Comparison of ENCODE assay signal across 25 cellular contexts in the genomic region with DNA sequence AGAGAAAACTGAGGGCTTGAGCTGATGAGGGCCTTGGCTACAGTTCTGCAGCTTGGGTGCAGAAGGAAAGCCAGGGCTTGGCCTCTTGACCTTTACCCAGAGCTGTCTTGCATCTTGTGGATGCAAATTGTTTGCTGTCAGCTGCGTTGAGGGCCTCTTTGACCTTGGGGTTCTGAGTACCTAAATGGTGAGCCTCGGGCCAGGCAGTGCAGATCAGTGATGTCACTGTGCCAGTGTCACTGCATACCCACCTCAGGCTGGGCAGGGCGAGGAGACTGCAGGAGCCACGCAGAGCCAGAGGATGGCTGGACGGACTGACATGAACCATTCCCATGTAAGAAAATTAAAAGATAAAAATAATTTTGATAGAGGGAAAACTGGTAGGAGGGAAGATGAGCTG. TPM values are rescaled to one million over a fixed set of nuclear protein-coding genes. Genes with fewer than 3 reads are reported as not detected.
DNase-seq lines count a peak whose midpoint lies in the region; ATAC-seq, FAIRE-seq and TF ChIP-seq lines count a peak whose summit lies in the region.
"Had no signal": no experiment of that assay in that cellular context is flagged by ENCODE, and none has a peak within 500 bp of the region (broad histone marks: within the 10 kb centered on the region; RNA-seq: fewer than 3 reads in every experiment).

No MANE protein-coding gene starts in this region.

- no peak overlapping the region for H3K27ac Mint-ChIP-seq in natural killer cell treated with Interleukin-12 subunit alpha and Interleukin-12 subunit beta and Interleukin-15 and Interleukin-18, amount 100 ng/mL, for 72 hours
- H3K27ac Mint-ChIP-seq in natural killer cell: no peak overlapping the region
- H3K27ac Mint-ChIP-seq: CD14-positive monocyte; CD4-positive, alpha-beta T cell; CD8-positive, alpha-beta memory T cell; GM23338; H9 had no signal

- BruUV-seq in GM12878 (replicated peaks; lab: Mats Ljungman, UMichigan) (no TSS peak), HepG2 (replicated peaks; lab: Mats Ljungman, UMichigan) (no TSS peak)

- intact Hi-C loops in natural killer cell (cut with micrococcal nuclease) (no loop called here), GM12878 (cut with micrococcal nuclease; ENCODE audit: unreplicated experiment) (no loop called here), posterior vena cava (cut with DNase I) (no loop called here), HepG2 (cut with micrococcal nuclease; ENCODE audit: unreplicated experiment) (no loop called here)

- POLR2A ChIA-PET in GM12878 (lab: Charles Lee) (no interaction called here), HepG2 (lab: Yijun Ruan, JAX) (no interaction called here)

- no peak overlapping the region for H3K9ac ChIP-seq in GM12878 (ENCODE audit: control insufficient read depth, insufficient read depth, low read length)
- H3K9ac ChIP-seq in HepG2 (ENCODE audit: insufficient read depth, low read depth, low read length): no peak overlapping the region
- H3K9ac ChIP-seq in GM23248: no peak overlapping the region
- H3K9ac ChIP-seq: BLaER1 treated with 17β-estradiol and CSF1 and Interleukin-3, amounts not matched to agents 10 nM and 100 nM had no signal

- no peaks in the 10 kb centered on the region for H3K79me2 ChIP-seq in GM12878 (ENCODE audit: control insufficient read depth, insufficient read depth, low read length)
- H3K79me2 ChIP-seq in HepG2 (ENCODE audit: insufficient read depth, low read length): no peaks in the 10 kb centered on the region
- no peaks in the 10 kb centered on the region for H3K79me2 ChIP-seq in GM23248 (ENCODE audit: insufficient read depth)

- H4K20me1 ChIP-seq in GM12878 (ENCODE audit: control insufficient read depth, insufficient read depth) (no peaks in the 10 kb centered on the region), HepG2 (ENCODE audit: insufficient read depth, low read length) (no peaks in the 10 kb centered on the region), GM23248 (ENCODE audit: insufficient read depth) (no peaks in the 10 kb centered on the region)
- H4K20me1 ChIP-seq: BLaER1 treated with 17β-estradiol and CSF1 and Interleukin-3, amounts not matched to agents 10 nM and 100 nM had no signal

- TF ChIP-seq RAD21 in GM12878 (IDR thresholded peaks at IDR 0.05; ENCODE audit: insufficient read depth, low read depth, low read length): no peak
- no peak for TF ChIP-seq RAD21 in HepG2 (CRISPR knock-in tag; IDR thresholded peaks at IDR 0.05)

- H3K9me2 ChIP-seq in GM23248 (ENCODE audit: insufficient read depth): no peaks in the 10 kb centered on the region

- peak; percentile 41 for DNase-seq in natural killer cell treated with Interleukin-12 subunit alpha and Interleukin-12 subunit beta and Interleukin-15 and Interleukin-18, amount 100 ng/mL, for 72 hours (ENCODE audit: low spot score)
- no peak for DNase-seq in natural killer cell
- no peak for DNase-seq in GM12878 (ENCODE audit: low read depth, low spot score)
- peak; percentile 40 for DNase-seq in posterior vena cava (ENCODE audit: low spot score)
- DNase-seq in HepG2 (ENCODE audit: low spot score): no peak
- no peak for DNase-seq in GM23248
- DNase-seq: 8988T; ACHN; AML-193; BE2C; CD4-positive, alpha-beta T cell; CD8-positive, alpha-beta memory T cell; DMS 273 treated with DMSO at 0.1 percent for 48 hours; DMS79 treated with DMSO at 0.1 percent for 48 hours; GF-D8; H9 had no signal

- no peak for TF ChIP-seq POLR2A in GM12878 (IDR thresholded peaks at IDR 0.05; ENCODE audit: low read depth, low read length)
- TF ChIP-seq POLR2A in HepG2 (IDR thresholded peaks at IDR 0.05; ENCODE audit: insufficient read depth in 1 of 2, low read depth in 2 of 2, low read length in 2 of 2): no peak

- no peaks in the 10 kb centered on the region for H3K4me1 Mint-ChIP-seq in natural killer cell treated with Interleukin-12 subunit alpha and Interleukin-12 subunit beta and Interleukin-15 and Interleukin-18, amount 100 ng/mL, for 72 hours (ENCODE audit: low read depth in 2 of 2)
- H3K4me1 Mint-ChIP-seq in natural killer cell: no peaks in the 10 kb centered on the region
- H3K4me1 Mint-ChIP-seq: CD14-positive monocyte; CD8-positive, alpha-beta memory T cell had no signal

- WGBS in GM12878 (ENCODE audit: insufficient coverage, insufficient replicate concordance, low lambda C conversion rate, missing lambda C conversion rate): 20% methylated on average over 5 of the region's 5 CpGs
- 59% methylated on average over 5 of the region's 5 CpGs for WGBS in HepG2 (ENCODE audit: low lambda C conversion rate)
- WGBS in GM23248 (ENCODE audit: low coverage in 1 of 2, low lambda C conversion rate in 2 of 2, missing lambda C conversion rate in 2 of 2), 2 experiments: 51% methylated on average over 5 of the region's 5 CpGs

- H3K27ac ChIP-seq in GM12878 (ENCODE audit: control insufficient read depth, insufficient read depth): no peak overlapping the region
- H3K27ac ChIP-seq in HepG2 (ENCODE audit: extremely low read length, insufficient read depth, low read length): no peak overlapping the region
- no peak overlapping the region for H3K27ac ChIP-seq in GM23248
- H3K27ac ChIP-seq: A549; BLaER1 treated with 17β-estradiol and CSF1 and Interleukin-3, amounts not matched to agents 10 nM and 100 nM had no signal

- RAD21 ChIA-PET in GM12878 (lab: Charles Lee; ENCODE audit: unreplicated experiment): no interaction called here

- no peak overlapping the region for H2AFZ ChIP-seq in GM12878 (ENCODE audit: control insufficient read depth, low read depth, low read length)
- no peak overlapping the region for H2AFZ ChIP-seq in HepG2 (ENCODE audit: low read length)
- no peak overlapping the region for H2AFZ ChIP-seq in GM23248
- H2AFZ ChIP-seq: GM23338 had no signal

- H3K4me3 Mint-ChIP-seq in natural killer cell treated with Interleukin-12 subunit alpha and Interleukin-12 subunit beta and Interleukin-15 and Interleukin-18, amount 100 ng/mL, for 72 hours: no peak overlapping the region
- no peak overlapping the region for H3K4me3 Mint-ChIP-seq in natural killer cell
- H3K4me3 Mint-ChIP-seq: CD14-positive monocyte; CD4-positive, alpha-beta T cell; CD8-positive, alpha-beta memory T cell; GM23338; H9 had no signal

- no peaks in the 10 kb centered on the region for H3K36me3 ChIP-seq in GM12878 (ENCODE audit: control insufficient read depth in 2 of 2, insufficient read depth in 2 of 2, low read length in 1 of 2)
- no peaks in the 10 kb centered on the region for H3K36me3 ChIP-seq in HepG2 (replicated peaks in 1 of 2; ENCODE audit: control insufficient read depth in 1 of 2, insufficient read depth in 2 of 2, low read length in 2 of 2)
- H3K36me3 ChIP-seq in GM23248 (ENCODE audit: low read depth): no peaks in the 10 kb centered on the region
- H3K36me3 ChIP-seq: BE2C; BLaER1 treated with 17β-estradiol and CSF1 and Interleukin-3, amounts not matched to agents 10 nM and 100 nM had no signal

- TF ChIP-seq CTCF in natural killer cell (IDR thresholded peaks at IDR 0.05) (no peak), GM12878 (IDR thresholded peaks at IDR 0.05 in 2 of 3, conservative IDR thresholded peaks at IDR 0.05 in 1 of 3; ENCODE audit: control insufficient read depth in 2 of 3, extremely low read depth in 1 of 3, insufficient read depth in 1 of 3, low read depth in 3 of 3, low read length in 3 of 3) (no peak), HepG2 (CRISPR knock-in tag; IDR thresholded peaks at IDR 0.05) (no peak)

- no peaks in the 10 kb centered on the region for H3K4me1 ChIP-seq in GM12878 (ENCODE audit: control insufficient read depth, insufficient read depth, low read length)
- peaks cover 32% of the 10 kb centered on the region for H3K4me1 ChIP-seq in HepG2 (ENCODE audit: insufficient read depth, low read length)
- no peaks in the 10 kb centered on the region for H3K4me1 ChIP-seq in GM23248 (ENCODE audit: insufficient read depth)
- H3K4me1 ChIP-seq: A549, BE2C had no signal

- no peaks in the 10 kb centered on the region for H3F3A ChIP-seq in GM23248 (ENCODE audit: insufficient read depth)

- H3K36me3 Mint-ChIP-seq in natural killer cell treated with Interleukin-12 subunit alpha and Interleukin-12 subunit beta and Interleukin-15 and Interleukin-18, amount 100 ng/mL, for 72 hours: no peaks in the 10 kb centered on the region
- H3K36me3 Mint-ChIP-seq in natural killer cell: no peaks in the 10 kb centered on the region
- H3K36me3 Mint-ChIP-seq: CD14-positive monocyte; CD8-positive, alpha-beta memory T cell had no signal

- in situ Hi-C loops in GM12878 (cut with MboI) (loop anchor here (5.0 kb wide), 1 partner anchor 342 kb away; no protein-coding TSS in a partner anchor), HepG2 (cut with HindIII; ENCODE audit: extremely low pct_ligation_motif_present, low pct_unique_long_range_greater_than_20kb) (loop anchor here (25.0 kb wide), 1 partner anchor 682 kb away; no protein-coding TSS in a partner anchor), GM23248 (cut with MboI) (loop anchor here (25.0 kb wide), 1 partner anchor 682 kb away; no protein-coding TSS in a partner anchor)

- H3K9me3 ChIP-seq in GM12878 (replicated peaks; ENCODE audit: control insufficient read depth, insufficient read depth, low read length) (no peaks in the 10 kb centered on the region), HepG2 (ENCODE audit: low read length) (no peaks in the 10 kb centered on the region), GM23248 (ENCODE audit: low read depth) (no peaks in the 10 kb centered on the region)
- H3K9me3 ChIP-seq: A549; BE2C; BLaER1 treated with 17β-estradiol and CSF1 and Interleukin-3, amounts not matched to agents 10 nM and 100 nM had no signal

- SMC1A ChIA-PET in GM12878 (lab: Charles Lee; ENCODE audit: uncharacterized antibody, unreplicated experiment): no interaction called here

- TF ChIP-seq EP300 in GM12878 (IDR thresholded peaks at IDR 0.05; ENCODE audit: borderline replicate concordance in 1 of 2, control insufficient read depth in 1 of 2, low read depth in 2 of 2, low read length in 2 of 2) (no peak), HepG2 (IDR thresholded peaks at IDR 0.05; ENCODE audit: low read depth in 2 of 2, low read length in 2 of 2) (no peak), HepG2 (CRISPR knock-in tag; IDR thresholded peaks at IDR 0.05; ENCODE audit: borderline replicate concordance) (no peak)

- FAIRE-seq in GM12878 (lab: Jason Lieb, UNC) (no peak), HepG2 (lab: Jason Lieb, UNC) (no peak)
- FAIRE-seq: A549, D721Med, GM12892 had no signal

- peaks cover 10 to 12% of the 10 kb centered on the region in 2 donors for H3K27me3 Mint-ChIP-seq in natural killer cell treated with Interleukin-12 subunit alpha and Interleukin-12 subunit beta and Interleukin-15 and Interleukin-18, amount 100 ng/mL, for 72 hours
- peaks cover 8 to 21% of the 10 kb centered on the region in 2 donors for H3K27me3 Mint-ChIP-seq in natural killer cell (ENCODE audit: low read depth in 2 of 2)

- H3K27me3 ChIP-seq in GM12878 (replicated peaks in 1 of 2; ENCODE audit: control insufficient read depth in 2 of 2, insufficient read depth in 2 of 2, low read length in 1 of 2) (peaks cover 0 to 2% of the 10 kb centered on the region in 2 experiments; a peak in 2 of 4 replicates), HepG2 (ENCODE audit: control insufficient read depth in 1 of 2, insufficient read depth in 2 of 2, low read length in 2 of 2) (0 out of 5 replicates have a peak, but pooled peaks cover 0 to 3% of the 10 kb centered on the region in 2 experiments), GM23248 (replicated peaks; ENCODE audit: insufficient read depth) (0 out of 2 replicates have a peak, but pooled peaks cover 23% of the 10 kb centered on the region)
- H3K27me3 ChIP-seq: BLaER1 treated with 17β-estradiol and CSF1 and Interleukin-3, amounts not matched to agents 10 nM and 100 nM had no signal

- CTCF ChIA-PET in GM12878 (lab: Yijun Ruan, JAX): no interaction called here
- CTCF ChIA-PET in HepG2 (lab: Yijun Ruan, JAX; ENCODE audit: low intra/inter-chr PET ratio, low total read pairs): no interaction called here

- ATAC-seq in natural killer cell treated with Interleukin-12 subunit alpha and Interleukin-12 subunit beta and Interleukin-15 and Interleukin-18, amount 100 ng/mL, for 72 hours: no peak
- no peak for ATAC-seq in natural killer cell
- no peak for ATAC-seq in GM12878
- no peak for ATAC-seq in HepG2
- ATAC-seq: A549, GM23338, HCT116 had no signal

- no peak overlapping the region for H3K4me3 ChIP-seq in GM12878
- H3K4me3 ChIP-seq in HepG2 (replicated peaks in 1 of 3; ENCODE audit: insufficient read depth in 1 of 3, low read depth in 2 of 3, low read length in 3 of 3): no peak overlapping the region
- no peak overlapping the region for H3K4me3 ChIP-seq in GM23248
- H3K4me3 ChIP-seq: A549; BLaER1 treated with 17β-estradiol and CSF1 and Interleukin-3, amounts not matched to agents 10 nM and 100 nM; GM23338 had no signal

- no peaks in the 10 kb centered on the region for H3K9me3 Mint-ChIP-seq in natural killer cell treated with Interleukin-12 subunit alpha and Interleukin-12 subunit beta and Interleukin-15 and Interleukin-18, amount 100 ng/mL, for 72 hours
- no peaks in the 10 kb centered on the region for H3K9me3 Mint-ChIP-seq in natural killer cell
- H3K9me3 Mint-ChIP-seq: CD4-positive, alpha-beta T cell; CD8-positive, alpha-beta memory T cell; GM23338; H9 had no signal

- H3K4me2 ChIP-seq in GM12878 (ENCODE audit: control insufficient read depth, insufficient read depth): no peak overlapping the region
- H3K4me2 ChIP-seq in HepG2 (ENCODE audit: low read depth, low read length): no peak overlapping the region
- no peak overlapping the region for H3K4me2 ChIP-seq in GM23248 (ENCODE audit: unreplicated experiment)
- H3K4me2 ChIP-seq: A549; BLaER1 treated with 17β-estradiol and CSF1 and Interleukin-3, amounts not matched to agents 10 nM and 100 nM; GM23338 had no signal

RNA-seq across cellular contexts. Expression of a gene that starts 18.6 kb away (rescaled TPM):
- under 1 TPM in 1 of 2 donors, not detected in 1; 0.33 TPM for total RNA-seq in natural killer cell treated with Interleukin-12 subunit alpha and Interleukin-12 subunit beta and Interleukin-15 and Interleukin-18, amount 100 ng/mL, for 72 hours
- total RNA-seq in natural killer cell: 1 to 10 TPM in 1 of 3 donors, under 1 TPM in 1, not detected in 1; 0.45 to 1.3 TPM
- 3.8 and 3.9 TPM in 2 replicates for total RNA-seq in GM12878 (2013; cell fraction: nucleolus; rRNA removed)
- 0.05 TPM in 1 of 2 replicates, not detected in the other for total RNA-seq in GM12878 (2014; rRNA removed)
- total RNA-seq in GM12878 (2014; rRNA removed; fragmentation: Illumina TruSeq; extraction: Trizol): 0.04 TPM in 1 of 2 replicates, not detected in the other
- 0.18 TPM in 1 of 2 replicates, not detected in the other for total RNA-seq in GM12878 (2021)
- polyA plus RNA-seq in GM12878 (2011; ENCODE audit: low read depth): 0.20 TPM
- polyA plus RNA-seq in GM12878 (2011; rRNA removed): 0.73 and 0.97 TPM in 2 replicates
- polyA plus RNA-seq in GM12878 (2011; cell fraction: cytosol; rRNA removed): 0.59 and 1.0 TPM in 2 replicates
- 2.2 and 5.0 TPM in 2 replicates for polyA plus RNA-seq in GM12878 (2011; cell fraction: nucleus; rRNA removed)
- 0.07 and 0.25 TPM in 2 replicates for polyA plus RNA-seq in GM12878 (2012)
- 0.03 TPM in 1 of 2 replicates, not detected in the other for polyA plus RNA-seq in GM12878 (2014; fragmentation: Illumina TruSeq; extraction: Trizol)
- polyA plus RNA-seq in GM12878 (2014; fragmentation: Nextera tagmentation; extraction: Ambion mirVana): not detected
- 0.09 TPM in 1 of 2 replicates, not detected in the other for polyA plus RNA-seq in GM12878 (2014; rRNA removed)
- not detected for polyA plus RNA-seq in GM12878 (2016; fragmentation: Nextera tagmentation; extraction: Ambion mirVana)
- polyA minus RNA-seq in GM12878 (2011; rRNA and poly(A)+ RNA removed): 0.51 and 1.0 TPM in 2 replicates
- 2.4 TPM in 1 of 2 replicates, not detected in the other for polyA minus RNA-seq in GM12878 (2011; cell fraction: cytosol; rRNA and poly(A)+ RNA removed)
- polyA minus RNA-seq in GM12878 (2011; cell fraction: nucleus; rRNA and poly(A)+ RNA removed): 1.1 and 1.7 TPM in 2 replicates
- under 1 TPM; 0.60 to 0.95 TPM for total RNA-seq in posterior vena cava
- total RNA-seq in HepG2 (2016; rRNA removed; fragmentation: Illumina TruSeq; extraction: Trizol): 0.04 TPM in 1 of 2 replicates, not detected in the other
- total RNA-seq in HepG2 (2016; cell fraction: cytosol; rRNA removed; fragmentation: Illumina TruSeq; extraction: Trizol; ENCODE audit: low read depth): 0.30 and 0.35 TPM in 2 replicates
- 0.19 TPM in 1 of 2 replicates, not detected in the other for total RNA-seq in HepG2 (2016; cell fraction: insoluble cytoplasmic fraction; rRNA removed; fragmentation: Illumina TruSeq; extraction: Trizol)
- 0.12 and 0.21 TPM in 2 replicates for total RNA-seq in HepG2 (2016; cell fraction: membrane; rRNA removed; fragmentation: Illumina TruSeq; extraction: Trizol)
- total RNA-seq in HepG2 (2016; cell fraction: nucleus; rRNA removed; fragmentation: Illumina TruSeq; extraction: Trizol): 0.19 and 0.43 TPM in 2 replicates
- polyA plus RNA-seq in HepG2 (2011; rRNA removed): 0.33 and 0.35 TPM in 2 replicates
- 0.17 and 0.24 TPM in 2 replicates for polyA plus RNA-seq in HepG2 (2011; cell fraction: cytosol; rRNA removed)
- 2.0 and 2.8 TPM in 2 replicates for polyA plus RNA-seq in HepG2 (2011; cell fraction: nucleus; rRNA removed)
- 0.16 and 0.17 TPM in 2 replicates for polyA plus RNA-seq in HepG2 (2012)
- 0.09 and 0.14 TPM in 2 replicates for polyA plus RNA-seq in HepG2 (2016; cell fraction: cytosol; fragmentation: Illumina TruSeq; extraction: Trizol; ENCODE audit: low read depth)
- polyA plus RNA-seq in HepG2 (2016; cell fraction: insoluble cytoplasmic fraction; fragmentation: Illumina TruSeq; extraction: Trizol; ENCODE audit: low read depth): 0.07 TPM in 1 of 2 replicates, not detected in the other
- polyA plus RNA-seq in HepG2 (2016; cell fraction: membrane; fragmentation: Illumina TruSeq; extraction: Trizol; ENCODE audit: low read depth): 0.05 and 0.20 TPM in 2 replicates
- polyA plus RNA-seq in HepG2 (2016; cell fraction: nucleus; fragmentation: Illumina TruSeq; extraction: Trizol; ENCODE audit: insufficient read depth, low read depth): 0.15 and 0.69 TPM in 2 replicates
- polyA minus RNA-seq in HepG2 (2011; rRNA and poly(A)+ RNA removed; ENCODE audit: low replicate concordance): 0.05 and 0.46 TPM in 2 replicates
- polyA minus RNA-seq in HepG2 (2011; cell fraction: cytosol; rRNA and poly(A)+ RNA removed): not detected in 2 replicates
- 1.2 and 1.3 TPM in 2 replicates for polyA minus RNA-seq in HepG2 (2011; cell fraction: nucleus; rRNA and poly(A)+ RNA removed)
- total RNA-seq in GM23248 (2014; rRNA removed; shearing (Covaris generic)): not detected in 2 replicates
- polyA plus RNA-seq in GM23248 (2016; fragmentation: Nextera tagmentation; extraction: Ambion mirVana): not detected in 2 replicates
- total RNA-seq: CD8-positive, alpha-beta memory T cell; Daoy; G401 had no signal
- polyA plus RNA-seq: CD14-positive monocyte; CD8-positive, alpha-beta memory T cell had no signal

Comparison
In these comparisons a context has a peak if more than half of its experiments do, and no peak if none do; other contexts are left out.
1. DNase-seq: peak in natural killer cell treated with Interleukin-12 subunit alpha and Interleukin-12 subunit beta and Interleukin-15 and Interleukin-18, amount 100 ng/mL, for 72 hours (single experiment) and posterior vena cava (single experiment); none in natural killer cell (single experiment), GM12878 (single experiment), HepG2 (single experiment) and GM23248 (single experiment).